9 cellular contexts compared by ENCODE assay signal in genomic region chr6:111837641-111838500, GRCh38. TPM values are rescaled to one million over a fixed set of nuclear protein-coding genes. Genes with fewer than 3 reads are reported as not detected.
DNase-seq lines count a peak whose midpoint lies in the region; ATAC-seq, FAIRE-seq and TF ChIP-seq lines count a peak whose summit lies in the region.
"Had no signal": no experiment of that assay in that cellular context is flagged by ENCODE, and none has a peak within 500 bp of the region (broad histone marks: within the 10 kb centered on the region; RNA-seq: fewer than 3 reads in every experiment).

No MANE protein-coding gene starts in this region.

- peaks cover 37% of the 10 kb centered on the region for H3K4me1 Mint-ChIP-seq in activated naive CD8-positive, alpha-beta T cell (ENCODE audit: low read depth)
- peaks cover 24% of the 10 kb centered on the region for H3K4me1 Mint-ChIP-seq in type B pancreatic cell (ENCODE audit: unreplicated experiment)

- no peaks in the 10 kb centered on the region for H3K9me3 Mint-ChIP-seq in activated naive CD8-positive, alpha-beta T cell (ENCODE audit: low read depth)
- no peaks in the 10 kb centered on the region for H3K9me3 Mint-ChIP-seq in type B pancreatic cell

- peak overlapping the region; percentile 80 for H3K4me3 Mint-ChIP-seq in activated naive CD8-positive, alpha-beta T cell
- no peak overlapping the region for H3K4me3 Mint-ChIP-seq in type B pancreatic cell

- no peak for TF ChIP-seq CTCF in type B pancreatic cell (conservative IDR thresholded peaks at IDR 0.05)

- peaks cover 34% of the 10 kb centered on the region for H3K36me3 Mint-ChIP-seq in activated naive CD8-positive, alpha-beta T cell
- peaks cover 29% of the 10 kb centered on the region for H3K36me3 Mint-ChIP-seq in type B pancreatic cell

- peak; percentile 81 to 87 for ATAC-seq in activated CD4-positive, CD25-positive, alpha-beta regulatory T cell treated with anti-CD3 and anti-CD28 coated beads, Interleukin-2, amount 50 U/mL, for 24 hours
- peak; percentile 75 for ATAC-seq in HG03342 (IDR thresholded peaks at IDR 0.05; ENCODE audit: unreplicated experiment)
- ATAC-seq: A549 had no signal

- no peak overlapping the region for H3K27ac Mint-ChIP-seq in activated naive CD8-positive, alpha-beta T cell
- peak overlapping the region; percentile 7 for H3K27ac Mint-ChIP-seq in type B pancreatic cell

- FAIRE-seq in HTR-8/SVneo (lab: Jason Lieb, UNC) = no peak
- FAIRE-seq: A549 had no signal

- H3K27me3 Mint-ChIP-seq in activated naive CD8-positive, alpha-beta T cell = no peaks in the 10 kb centered on the region
- H3K27me3 Mint-ChIP-seq in type B pancreatic cell = no peaks in the 10 kb centered on the region

- no peak for DNase-seq in activated CD4-positive, CD25-positive, alpha-beta regulatory T cell treated with anti-CD3 and anti-CD28 coated beads, Interleukin-2, amount 50 U/mL, for 72 hours
- DNase-seq in type B pancreatic cell (ENCODE audit: extremely low spot score, unreplicated experiment) (no peak), HTR-8/SVneo (ENCODE audit: insufficient read length, low spot score) (no peak), RKO (ENCODE audit: low spot score) (no peak), NCI-H1930 (lab: John Stamatoyannopoulos, UW) (no peak)

RNA-seq across cellular contexts. Expression of gene FYN, which starts 35.4 kb away (rescaled TPM):
- total RNA-seq in type B pancreatic cell (ENCODE audit: low replicate concordance) = 131 and 283 TPM in 2 replicates
